9 cellular contexts compared by ENCODE assay signal in the genomic region with DNA sequence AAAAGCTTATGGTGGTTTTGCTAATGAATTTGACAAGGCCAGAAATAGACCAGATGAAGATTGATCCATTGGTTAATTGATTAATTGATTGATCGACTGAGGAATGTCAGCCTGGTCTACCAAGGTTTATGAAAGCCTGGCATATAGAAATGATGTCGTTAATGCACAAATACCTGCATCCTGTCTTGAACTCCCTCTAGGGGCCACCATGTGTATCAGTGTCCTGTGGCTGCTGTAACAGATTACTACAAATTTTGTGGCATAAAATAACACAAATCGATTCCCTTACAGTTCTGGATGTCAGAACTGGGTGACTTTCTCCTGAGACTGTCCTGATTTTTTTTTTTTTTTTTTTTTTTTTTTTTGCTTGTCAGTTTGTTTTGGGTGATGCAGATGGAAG.
DNase-seq lines count a peak whose midpoint lies in the region; ATAC-seq and TF ChIP-seq lines count a peak whose summit lies in the region.
"Had no signal": no experiment of that assay in that cellular context is flagged by ENCODE, and none has a peak within 500 bp of the region (broad histone marks: within the 10 kb centered on the region; RNA-seq: fewer than 3 reads in every experiment).

No MANE protein-coding gene starts in this region.

- H3K27ac ChIP-seq in brain microvascular endothelial cell (no peak overlapping the region), tibial artery (no peak overlapping the region)

- H3K27me3 ChIP-seq in brain microvascular endothelial cell (replicated peaks): no peaks in the 10 kb centered on the region
- no peaks in the 10 kb centered on the region for H3K27me3 ChIP-seq in tibial artery

- TF ChIP-seq CTCF in brain microvascular endothelial cell (IDR thresholded peaks at IDR 0.05; ENCODE audit: low read depth, low read length, missing control alignments) (peak; percentile 40), osteocyte (IDR thresholded peaks at IDR 0.05) (peak; percentile 54), GM13976 (IDR thresholded peaks at IDR 0.05; ENCODE audit: borderline replicate concordance, control extremely low read depth, extremely low read depth, insufficient read depth, missing control alignments) (no peak), tibial artery (IDR thresholded peaks at IDR 0.05) (peak in 1 of 2 experiments; percentile 19)

- H3K36me3 ChIP-seq in brain microvascular endothelial cell (replicated peaks): no peaks in the 10 kb centered on the region
- H3K36me3 ChIP-seq in tibial artery: no peaks in the 10 kb centered on the region

- H3K27ac Mint-ChIP-seq in activated CD4-positive, alpha-beta T cell treated with anti-CD3 and anti-CD28 coated beads for 36 hours: no peak overlapping the region
- H3K27ac Mint-ChIP-seq in osteocyte (ENCODE audit: unreplicated experiment): no peak overlapping the region
- H3K27ac Mint-ChIP-seq: T-helper 2 cell treated with Interferon-gamma antibody and Interleukin-4, amounts not matched to agents 5 μg/mL and 100 μg/mL, for 36 hours had no signal

- peaks cover 34% of the 10 kb centered on the region for H3K4me1 Mint-ChIP-seq in activated CD4-positive, alpha-beta T cell treated with anti-CD3 and anti-CD28 coated beads for 36 hours
- no peaks in the 10 kb centered on the region for H3K4me1 Mint-ChIP-seq in osteocyte (ENCODE audit: unreplicated experiment)

- intact Hi-C loops in activated CD4-positive, alpha-beta T cell treated with anti-CD3 and anti-CD28 coated beads for 36 hours (cut with DNase I, micrococcal nuclease): loop anchor here in 1 of 2 experiments (10.0 kb wide), 1 partner anchor 273 kb away; no protein-coding TSS in a partner anchor
- intact Hi-C loops in tibial artery (cut with DNase I; ENCODE audit: low total_unique reads): no loop called here

- H3K9me3 ChIP-seq in tibial artery: no peaks in the 10 kb centered on the region

- no peaks in the 10 kb centered on the region for H3K36me3 Mint-ChIP-seq in activated CD4-positive, alpha-beta T cell treated with anti-CD3 and anti-CD28 coated beads for 36 hours (ENCODE audit: low read depth)
- H3K36me3 Mint-ChIP-seq in osteocyte (ENCODE audit: unreplicated experiment): no peaks in the 10 kb centered on the region

- H3K4me3 ChIP-seq in brain microvascular endothelial cell (ENCODE audit: low read depth, low read length): no peak overlapping the region
- H3K4me3 ChIP-seq in tibial artery: no peak overlapping the region

- H3K4me1 ChIP-seq in tibial artery: no peaks in the 10 kb centered on the region

- no peaks in the 10 kb centered on the region for H3K27me3 Mint-ChIP-seq in activated CD4-positive, alpha-beta T cell treated with anti-CD3 and anti-CD28 coated beads for 36 hours
- no peaks in the 10 kb centered on the region for H3K27me3 Mint-ChIP-seq in osteocyte (ENCODE audit: unreplicated experiment)

- in situ Hi-C loops in KBM-7 (cut with MboI; ENCODE audit: low pct_unique_long_range_greater_than_20kb, low sequenced_read_pairs): no loop called here
- in situ Hi-C loops in brain microvascular endothelial cell (cut with HindIII; ENCODE audit: low pct_ligation_motif_present, low sequenced_read_pairs): no loop called here
- in situ Hi-C loops in GM13976 (cut with MboI; ENCODE audit: low sequenced_read_pairs, unreplicated experiment): no loop called here

- no peaks in the 10 kb centered on the region for H3K9me3 Mint-ChIP-seq in activated CD4-positive, alpha-beta T cell treated with anti-CD3 and anti-CD28 coated beads for 36 hours (ENCODE audit: low read depth)
- H3K9me3 Mint-ChIP-seq in osteocyte (ENCODE audit: unreplicated experiment): no peaks in the 10 kb centered on the region
- H3K9me3 Mint-ChIP-seq: T-helper 2 cell treated with Interferon-gamma antibody and Interleukin-4, amounts not matched to agents 5 μg/mL and 100 μg/mL, for 36 hours had no signal

- no peak overlapping the region for H3K4me3 Mint-ChIP-seq in activated CD4-positive, alpha-beta T cell treated with anti-CD3 and anti-CD28 coated beads for 36 hours
- no peak overlapping the region for H3K4me3 Mint-ChIP-seq in osteocyte (ENCODE audit: unreplicated experiment)
- H3K4me3 Mint-ChIP-seq: T-helper 2 cell treated with Interferon-gamma antibody and Interleukin-4, amounts not matched to agents 5 μg/mL and 100 μg/mL, for 36 hours had no signal

- peak; percentile 28 for DNase-seq in activated CD4-positive, alpha-beta T cell treated with anti-CD3 and anti-CD28 coated beads for 36 hours
- DNase-seq in activated CD4-positive, alpha-beta T cell treated with anti-CD3 and anti-CD28 coated beads for 4 hours: no peak
- DNase-seq in KBM-7 (peak; percentile 19), brain microvascular endothelial cell (no peak), osteocyte (ENCODE audit: extremely low spot score, unreplicated experiment) (peak; percentile 7), GM13976 (ENCODE audit: low spot score) (no peak), tibial artery (no peak)

- CTCF ChIA-PET in activated CD4-positive, alpha-beta T cell treated with anti-CD3 and anti-CD28 coated beads for 36 hours (lab: Charles Lee): interaction anchor here (0.9 to 3.0 kb wide), 5 partner anchors 12 to 62 kb away, joined by 3 to 11 read pairs (median 3); no protein-coding TSS in a partner anchor

- POLR2A ChIA-PET in activated CD4-positive, alpha-beta T cell treated with anti-CD3 and anti-CD28 coated beads for 36 hours (lab: Charles Lee): no interaction called here

- peak; percentile 36 for ATAC-seq in activated CD4-positive, alpha-beta T cell treated with anti-CD3 and anti-CD28 coated beads for 36 hours
- no peak for ATAC-seq in HG03045 (IDR thresholded peaks at IDR 0.05; ENCODE audit: unreplicated experiment)

Comparison
In these comparisons a context has a peak if more than half of its experiments do, and no peak if none do; other contexts are left out.
1. DNase-seq: peak in activated CD4-positive, alpha-beta T cell treated with anti-CD3 and anti-CD28 coated beads for 36 hours (single experiment), KBM-7 (single experiment) and osteocyte (single experiment); none in activated CD4-positive, alpha-beta T cell treated with anti-CD3 and anti-CD28 coated beads for 4 hours (0 of 2), brain microvascular endothelial cell (single experiment), GM13976 (single experiment) and tibial artery (0 of 2).